Comparison of ENCODE assay signal across 10 cellular contexts in genomic region chr13:79496188-79496587, GRCh38.
DNase-seq lines count a peak whose midpoint lies in the region; ATAC-seq and FAIRE-seq lines count a peak whose summit lies in the region.
"Had no signal": no experiment of that assay in that cellular context is flagged by ENCODE, and none has a peak within 500 bp of the region (broad histone marks: within the 10 kb centered on the region; RNA-seq: fewer than 3 reads in every experiment).

No MANE protein-coding gene starts in this region.

- H3K27ac Mint-ChIP-seq in T-helper 2 cell treated with Interferon-gamma antibody and Interleukin-4, amounts not matched to agents 5 μg/mL and 100 μg/mL, for 36 hours: peak overlapping the region; percentile 58
- H3K27ac Mint-ChIP-seq: CD8-positive, alpha-beta T cell had no signal

- peak overlapping the region; percentile 74 for H3K4me3 Mint-ChIP-seq in T-helper 2 cell treated with Interferon-gamma antibody and Interleukin-4, amounts not matched to agents 5 μg/mL and 100 μg/mL, for 36 hours
- H3K4me3 Mint-ChIP-seq: CD8-positive, alpha-beta T cell had no signal

- peaks cover 14% of the 10 kb centered on the region for H3K9me3 Mint-ChIP-seq in T-helper 2 cell treated with Interferon-gamma antibody and Interleukin-4, amounts not matched to agents 5 μg/mL and 100 μg/mL, for 36 hours
- H3K9me3 Mint-ChIP-seq: CD8-positive, alpha-beta T cell had no signal

- no peaks in the 10 kb centered on the region for H3K27me3 Mint-ChIP-seq in T-helper 2 cell treated with Interferon-gamma antibody and Interleukin-4, amounts not matched to agents 5 μg/mL and 100 μg/mL, for 36 hours (ENCODE audit: low read depth)

- H3K4me1 Mint-ChIP-seq in T-helper 2 cell treated with Interferon-gamma antibody and Interleukin-4, amounts not matched to agents 5 μg/mL and 100 μg/mL, for 36 hours (ENCODE audit: low read depth): peaks cover 87% of the 10 kb centered on the region

- peak; percentile 74 for ATAC-seq in HG02588 (IDR thresholded peaks at IDR 0.05; ENCODE audit: unreplicated experiment)
- peak; percentile 84 for ATAC-seq in HG03175 (IDR thresholded peaks at IDR 0.05; ENCODE audit: unreplicated experiment)
- no peak for ATAC-seq in HG03457 (IDR thresholded peaks at IDR 0.05; ENCODE audit: unreplicated experiment)
- ATAC-seq: CD8-positive, alpha-beta T cell had no signal

- FAIRE-seq in islet of Langerhans (lab: Jason Lieb, UNC): peak; percentile 62

- peaks cover 45% of the 10 kb centered on the region for H3K36me3 Mint-ChIP-seq in T-helper 2 cell treated with Interferon-gamma antibody and Interleukin-4, amounts not matched to agents 5 μg/mL and 100 μg/mL, for 36 hours (ENCODE audit: low read depth)
- H3K36me3 Mint-ChIP-seq: CD8-positive, alpha-beta T cell had no signal

- no peak for DNase-seq in T-helper 2 cell treated with Interferon-gamma antibody and Interleukin-4, amounts not matched to agents 5 μg/mL and 100 μg/mL, for 36 hours (ENCODE audit: low spot score)
- DNase-seq in T-helper 2 cell (no peak), SIG-M5 treated with dmso at 0.1 percent for 504 hours (lab: John Stamatoyannopoulos, UW; ENCODE audit: unreplicated experiment) (no peak), NCI-H2107 (lab: John Stamatoyannopoulos, UW) (no peak)
- DNase-seq: CD8-positive, alpha-beta T cell; spleen had no signal
